ENCODE assay signal across 6 cellular contexts in genomic region chr2:218216336-218216673, GRCh38. TPM values are rescaled to one million over a fixed set of nuclear protein-coding genes. Genes with fewer than 3 reads are reported as not detected.
DNase-seq lines count a peak whose midpoint lies in the region; ATAC-seq, FAIRE-seq and TF ChIP-seq lines count a peak whose summit lies in the region.

No MANE protein-coding gene starts in this region.

- peaks cover 35 to 50% of the 10 kb centered on the region in 2 experiments for H3K4me1 ChIP-seq in neutrophil (ENCODE audit: control insufficient read depth in 1 of 2, insufficient read depth in 1 of 2, low read depth in 1 of 2, low read length in 1 of 2)

- POLR2A ChIA-PET in GM10248 (lab: Yijun Ruan, JAX): no interaction called here

- peak overlapping the region; percentile 93 for H3K4me3 Mint-ChIP-seq in HFFc6

- H3K9me3 Mint-ChIP-seq in HFFc6: no peaks in the 10 kb centered on the region

- H3K4me1 Mint-ChIP-seq in HFFc6 (ENCODE audit: low read depth): peaks cover 39% of the 10 kb centered on the region

- FAIRE-seq in bronchial epithelial cell (lab: Jason Lieb, UNC): no peak

- CTCF ChIA-PET in GM10248 (lab: Yijun Ruan, JAX): interaction anchor here (1.4 to 1.8 kb wide), 3 partner anchors 15 to 54 kb away, joined by 3 to 8 read pairs (median 3); partner anchors contain the start of genes AAMP and PNKD

- DNase-seq in HFFc6 (no peak), bronchial epithelial cell (ENCODE audit: low read depth) (no peak), GM10248 (ENCODE audit: extremely low spot score) (no peak)

- H3K27me3 Mint-ChIP-seq in HFFc6 (ENCODE audit: insufficient read depth): peaks cover 4% of the 10 kb centered on the region

- no peaks in the 10 kb centered on the region for H3K9me3 ChIP-seq in neutrophil

- no peak for TF ChIP-seq CTCF in HFFc6 (IDR thresholded peaks at IDR 0.05)
- no peak for TF ChIP-seq CTCF in bronchial epithelial cell (IDR thresholded peaks at IDR 0.05; ENCODE audit: insufficient read depth, low read length, severe bottlenecking)
- no peak for TF ChIP-seq CTCF in neutrophil (IDR thresholded peaks at IDR 0.05)
- no peak for TF ChIP-seq CTCF in GM10248 (IDR thresholded peaks at IDR 0.05; ENCODE audit: control extremely low read depth, extremely low read depth, low read depth, missing control alignments)

- peak overlapping the region; percentile 93 for H3K27ac ChIP-seq in neutrophil

- peaks cover 27% of the 10 kb centered on the region for H3K36me3 Mint-ChIP-seq in HFFc6 (ENCODE audit: low read depth)

- peaks cover 1% of the 10 kb centered on the region for H3K36me3 ChIP-seq in bronchial epithelial cell (ENCODE audit: control insufficient read depth, insufficient read depth, low read length)
- peaks cover 7% of the 10 kb centered on the region for H3K36me3 ChIP-seq in neutrophil

- H3K4me3 ChIP-seq in bronchial epithelial cell (ENCODE audit: low read depth, low read length) (peak overlapping the region; percentile 95), neutrophil (ENCODE audit: low read depth in 1 of 2, low read length in 1 of 2) (peak overlapping the region; percentile 61 to 93)

- no peak for ATAC-seq in GM18517 (IDR thresholded peaks at IDR 0.05; ENCODE audit: unreplicated experiment)
- ATAC-seq in HG02588 (IDR thresholded peaks at IDR 0.05; ENCODE audit: unreplicated experiment): no peak

- no peaks in the 10 kb centered on the region for H3K27me3 ChIP-seq in bronchial epithelial cell (ENCODE audit: control insufficient read depth, insufficient read depth, low read length)
- H3K27me3 ChIP-seq in neutrophil: no peaks in the 10 kb centered on the region

- peak overlapping the region; percentile 95 for H3K27ac Mint-ChIP-seq in HFFc6

RNA-seq across cellular contexts. Expression of gene ARPC2, which starts 0.7 kb away (rescaled TPM):
- total RNA-seq in HFFc6 (2021; fragmentation: NEBNext Ultra II Directional; extraction: Animal tissue kit (Norgen Biotek cat#: 25700)): 100 to 1,000 TPM; 458 to 516 (median 500) TPM
- total RNA-seq in bronchial epithelial cell: 504 and 577 TPM in 2 replicates

RNA-seq across cellular contexts. Expression of gene GPBAR1, which starts 44.5 kb away (rescaled TPM):
- under 1 TPM in 5 of 6 experiments, not detected in 1; 0.10 to 0.17 (median 0.12) TPM for total RNA-seq in HFFc6 (2021; fragmentation: NEBNext Ultra II Directional; extraction: Animal tissue kit (Norgen Biotek cat#: 25700))
- total RNA-seq in bronchial epithelial cell: under 0.01 TPM in 1 of 2 replicates, not detected in the other

RNA-seq across cellular contexts. Expression of gene CXCR1, which starts 49.5 kb away (rescaled TPM):
- not detected for total RNA-seq in HFFc6 (2021; fragmentation: NEBNext Ultra II Directional; extraction: Animal tissue kit (Norgen Biotek cat#: 25700))
- not detected in 2 replicates for total RNA-seq in bronchial epithelial cell

RNA-seq across cellular contexts. Expression of gene AAMP, which starts 53.6 kb away (rescaled TPM):
- total RNA-seq in HFFc6 (2021; fragmentation: NEBNext Ultra II Directional; extraction: Animal tissue kit (Norgen Biotek cat#: 25700)): 10 to 100 TPM; 71.6 to 91.3 (median 80.4) TPM
- total RNA-seq in bronchial epithelial cell: 205 and 229 TPM in 2 replicates

RNA-seq across cellular contexts. Expression of gene PNKD, which starts 54.0 kb away (rescaled TPM):
- 10 to 100 TPM; 50.8 to 62.8 (median 57.7) TPM for total RNA-seq in HFFc6 (2021; fragmentation: NEBNext Ultra II Directional; extraction: Animal tissue kit (Norgen Biotek cat#: 25700))
- 10.3 and 16.8 TPM in 2 replicates for total RNA-seq in bronchial epithelial cell
